In the genomic region with DNA sequence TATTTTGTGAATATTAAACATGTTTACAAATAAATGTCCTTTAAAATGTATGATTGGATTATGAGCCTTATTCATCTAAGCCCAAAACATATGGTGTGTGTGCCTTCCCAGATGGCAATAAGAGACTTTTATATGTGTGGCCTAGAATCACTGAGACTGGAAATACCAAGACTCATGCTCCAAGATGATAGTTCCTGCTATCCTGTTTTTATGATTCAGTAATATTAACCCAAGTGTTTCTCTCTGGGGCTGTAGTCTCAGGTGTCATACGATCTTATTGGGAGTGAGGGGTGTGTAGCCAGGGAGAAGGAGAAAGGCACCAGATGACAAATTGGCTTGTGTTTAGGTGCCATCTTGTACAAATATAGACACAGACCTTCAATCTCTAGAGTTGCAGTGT, we compare ENCODE assay signal across 16 cellular contexts.
DNase-seq lines count a peak whose midpoint lies in the region.
"Had no signal": no experiment of that assay in that cellular context is flagged by ENCODE, and none has a peak within 500 bp of the region (broad histone marks: within the 10 kb centered on the region; RNA-seq: fewer than 3 reads in every experiment).

No MANE protein-coding gene starts in this region.

- H3K4me3 Mint-ChIP-seq in dendritic cell treated with granulocyte-macrophage colony-stimulating factor and Interleukin-4, amounts not matched to agents 40 ng/mL and 50 ng/mL, for 4 days = no peak overlapping the region
- H3K4me3 Mint-ChIP-seq: activated B cell treated with CpG ODN at 0.5 μM for 24 hours; activated T-helper 1 cell treated with anti-CD3 and anti-CD28 coated beads, Interleukin-12 subunit alpha, Interleukin-12 subunit beta, Interleukin-2, Interleukin-4 antibody, amounts not matched to agents 30 ng/mL and 10 ng/mL and 1 ng/mL, durations not matched to agents 14 hours and 24 hours and 36 hours had no signal

- peaks cover 14% of the 10 kb centered on the region for H3K4me1 ChIP-seq in skeletal muscle satellite cell (ENCODE audit: control insufficient read depth, insufficient read depth, low read length)

- H3K27me3 Mint-ChIP-seq in dendritic cell treated with granulocyte-macrophage colony-stimulating factor and Interleukin-4, amounts not matched to agents 40 ng/mL and 50 ng/mL, for 4 days = peaks cover 10% of the 10 kb centered on the region

- H3K4me1 Mint-ChIP-seq in dendritic cell treated with granulocyte-macrophage colony-stimulating factor and Interleukin-4, amounts not matched to agents 40 ng/mL and 50 ng/mL, for 4 days (ENCODE audit: low read depth) = peaks cover 21% of the 10 kb centered on the region
- H3K4me1 Mint-ChIP-seq: activated B cell treated with CpG ODN at 0.5 μM for 24 hours had no signal

- H3K27me3 ChIP-seq in skeletal muscle satellite cell (ENCODE audit: control insufficient read depth, insufficient read depth, low read length) = no peaks in the 10 kb centered on the region

- peaks cover 11% of the 10 kb centered on the region for H3K9me3 Mint-ChIP-seq in dendritic cell treated with granulocyte-macrophage colony-stimulating factor and Interleukin-4, amounts not matched to agents 40 ng/mL and 50 ng/mL, for 4 days
- H3K9me3 Mint-ChIP-seq: activated T-helper 1 cell treated with anti-CD3 and anti-CD28 coated beads, Interleukin-12 subunit alpha, Interleukin-12 subunit beta, Interleukin-2, Interleukin-4 antibody, amounts not matched to agents 30 ng/mL and 10 ng/mL and 1 ng/mL, durations not matched to agents 14 hours and 24 hours and 36 hours had no signal

- no peaks in the 10 kb centered on the region for H3K36me3 Mint-ChIP-seq in dendritic cell treated with granulocyte-macrophage colony-stimulating factor and Interleukin-4, amounts not matched to agents 40 ng/mL and 50 ng/mL, for 4 days (ENCODE audit: low read depth)
- H3K36me3 Mint-ChIP-seq: naive B cell had no signal

- H3K4me3 ChIP-seq in skeletal muscle satellite cell (ENCODE audit: low read length) = no peak overlapping the region
- H3K4me3 ChIP-seq: lower lobe of right lung, prostate gland had no signal

- H3K4me2 ChIP-seq in skeletal muscle satellite cell (ENCODE audit: low read length) = peak overlapping the region; percentile 56

- H3K9me3 ChIP-seq in skeletal muscle satellite cell (replicated peaks; ENCODE audit: low read length) = no peaks in the 10 kb centered on the region
- H3K9me3 ChIP-seq: lower lobe of right lung, prostate gland had no signal

- intact Hi-C loops in dendritic cell treated with granulocyte-macrophage colony-stimulating factor and Interleukin-4, amounts not matched to agents 40 ng/mL and 50 ng/mL, for 4 days (cut with micrococcal nuclease) = no loop called here

- H3K36me3 ChIP-seq in skeletal muscle satellite cell (ENCODE audit: insufficient read depth, low read length) = no peaks in the 10 kb centered on the region
- H3K36me3 ChIP-seq: lower lobe of right lung, prostate gland had no signal

- H3K27ac Mint-ChIP-seq in dendritic cell treated with granulocyte-macrophage colony-stimulating factor and Interleukin-4, amounts not matched to agents 40 ng/mL and 50 ng/mL, for 4 days = peak overlapping the region; percentile 75
- H3K27ac Mint-ChIP-seq: activated B cell treated with CpG ODN at 0.5 μM for 24 hours; activated T-helper 1 cell treated with anti-CD3 and anti-CD28 coated beads, Interleukin-12 subunit alpha, Interleukin-12 subunit beta, Interleukin-2, Interleukin-4 antibody, amounts not matched to agents 30 ng/mL and 10 ng/mL and 1 ng/mL, durations not matched to agents 14 hours and 24 hours and 36 hours; naive B cell had no signal

- DNase-seq in NCI-H2081 (lab: John Stamatoyannopoulos, UW) (peak; percentile 7 to 62), NCI-H2081 treated with DMSO at 0.1 percent for 48 hours (lab: John Stamatoyannopoulos, UW) (no peak), NCI-H748 (lab: John Stamatoyannopoulos, UW; ENCODE audit: unreplicated experiment) (peak; percentile 94), AG08396 (ENCODE audit: low spot score) (no peak), NCI-H2227 (lab: John Stamatoyannopoulos, UW; ENCODE audit: unreplicated experiment) (no peak), ureter (ENCODE audit: low spot score) (no peak)
- DNase-seq: activated B cell treated with CpG ODN at 0.5 μM for 24 hours; caudate nucleus; effector memory CD4-positive, alpha-beta T cell; lower lobe of right lung; naive B cell; stimulated activated naive CD8-positive, alpha-beta T cell treated with anti-CD3 and anti-CD28 coated beads, Interleukin-15, Interleukin-2, amounts not matched to agents 100 U/mL and 50 U/mL, for 24 hours had no signal

- H3K9ac ChIP-seq in skeletal muscle satellite cell (ENCODE audit: low read depth, low read length) = peak overlapping the region; percentile 15

Comparison
In these comparisons a context has a peak if more than half of its experiments do, and no peak if none do; other contexts are left out.
1. DNase-seq: peak in NCI-H2081 (2 of 2) and NCI-H748 (single experiment); none in NCI-H2081 treated with DMSO at 0.1 percent for 48 hours (single experiment), AG08396 (single experiment), NCI-H2227 (single experiment) and ureter (single experiment).